ENCODE assay signal across 28 cellular contexts in genomic region chr3:104870276-104870675, GRCh38.
"Had no signal": no experiment of that assay in that cellular context is flagged by ENCODE, and none has a peak within 500 bp of the region (broad histone marks: within the 10 kb centered on the region; RNA-seq: fewer than 3 reads in every experiment).

No MANE protein-coding gene starts in this region.

- DNase-seq: colonic mucosa; cortex of kidney; dermis blood vessel endothelial cell; dorsolateral prefrontal cortex; effector CD4-positive, alpha-beta T cell; effector CD8-positive, alpha-beta T cell; effector memory CD4-positive, alpha-beta T cell; effector memory CD8-positive, alpha-beta T cell; endodermal cell; erythroblast; esophagus squamous epithelium; foreskin fibroblast; foreskin keratinocyte; foreskin melanocyte; gastrocnemius medialis; glutamatergic neuron; head of caudate nucleus; heart left ventricle; heart right ventricle had no signal

- FAIRE-seq: colon, endometrium, endothelial cell of umbilical vein, frontal cortex had no signal

- H3K27ac ChIP-seq: colonic mucosa, coronary artery, dorsolateral prefrontal cortex, epithelial cell of prostate, esophagus muscularis mucosa, esophagus squamous epithelium, foreskin keratinocyte, gastrocnemius medialis, gastroesophageal sphincter, heart left ventricle, heart right ventricle had no signal

- H3K36me3 ChIP-seq: colonic mucosa, esophagus muscularis mucosa, esophagus squamous epithelium, gastrocnemius medialis, gastroesophageal sphincter, heart left ventricle, heart right ventricle had no signal

- H3K4me3 ChIP-seq: colonic mucosa, coronary artery, dorsolateral prefrontal cortex, esophagus muscularis mucosa, esophagus squamous epithelium, gastrocnemius medialis, gastroesophageal sphincter, heart left ventricle, heart right ventricle had no signal

- ATAC-seq: effector memory CD8-positive, alpha-beta T cell; esophagus mucosa; foreskin keratinocyte; gastrocnemius medialis; gastroesophageal sphincter; heart left ventricle; heart right ventricle had no signal

- H3K27me3 ChIP-seq: colonic mucosa, dorsolateral prefrontal cortex, esophagus muscularis mucosa, esophagus squamous epithelium, foreskin keratinocyte, gastrocnemius medialis, gastroesophageal sphincter, heart left ventricle, heart right ventricle had no signal

- H3K4me1 ChIP-seq: colonic mucosa, esophagus squamous epithelium, foreskin keratinocyte, gastrocnemius medialis, gastroesophageal sphincter, heart left ventricle, heart right ventricle had no signal

- H3K9me3 ChIP-seq: colonic mucosa, esophagus muscularis mucosa, esophagus squamous epithelium, gastrocnemius medialis, gastroesophageal sphincter, heart left ventricle, heart right ventricle had no signal
